3 cellular contexts compared by ENCODE assay signal in genomic region chr21:39802226-39802625, GRCh38. TPM values are rescaled to one million over a fixed set of nuclear protein-coding genes. Genes with fewer than 3 reads are reported as not detected.
"Had no signal": no experiment of that assay in that cellular context is flagged by ENCODE, and none has a peak within 500 bp of the region (broad histone marks: within the 10 kb centered on the region; RNA-seq: fewer than 3 reads in every experiment).

No MANE protein-coding gene starts in this region.

- DNase-seq: GDM1, GF-D8 had no signal

- H3K4me3 ChIP-seq: GM12878 had no signal

RNA-seq across cellular contexts. Expression of gene IGSF5, which starts 57.2 kb away (rescaled TPM):
- total RNA-seq: GM12878 had no signal
- polyA plus RNA-seq: GM12878 had no signal
